Comparison of ENCODE assay signal across 9 cellular contexts in genomic region chr18:22626771-22627170, GRCh38.
"Had no signal": no experiment of that assay in that cellular context is flagged by ENCODE, and none has a peak within 500 bp of the region (broad histone marks: within the 10 kb centered on the region; RNA-seq: fewer than 3 reads in every experiment).

No MANE protein-coding gene starts in this region.

- H3K4me1 ChIP-seq: HAP-1 had no signal

- H3K4me3 Mint-ChIP-seq: HFFc6 had no signal

- ATAC-seq: HCT116, K562 had no signal

- H3K9me3 Mint-ChIP-seq: HFFc6 had no signal

- H3K9ac ChIP-seq: GM23248 had no signal

- H3K4me3 ChIP-seq: GM23248, HAP-1, K562 had no signal

- H3K27ac ChIP-seq: GM23248, HL-60 had no signal

- H3K27ac Mint-ChIP-seq: HFFc6 had no signal

- H3K9me3 ChIP-seq: HAP-1 had no signal

- DNase-seq: GM23248, GOT3, H7, HFFc6, IMR-90 had no signal

- H2AFZ ChIP-seq: GM23248 had no signal

- H3K36me3 ChIP-seq: HAP-1 had no signal
